In genomic region chr15:84807228-84807627, GRCh38 we compare ENCODE assay signal across 1 cellular context.
TF ChIP-seq lines count a peak whose summit lies in the region.

No MANE protein-coding gene starts in this region.

TF ChIP-seq in GM12878, 131 proteins besides CTCF, POLR2A, EP300 and RAD21:
- TF ChIP-seq POLR2AphosphoS2 (IDR thresholded peaks at IDR 0.05; ENCODE audit: low read depth, low read length) (no peak), GABPA (IDR thresholded peaks at IDR 0.05; ENCODE audit: low read depth) (no peak), ZNF274 (IDR thresholded peaks at IDR 0.05; ENCODE audit: insufficient read depth, insufficient read length) (no peak), BCL11A (IDR thresholded peaks at IDR 0.05; ENCODE audit: low read depth, low read length) (0 out of 2 replicates have a peak, but pooled peaks have one; percentile 33), TBL1XR1 (IDR thresholded peaks at IDR 0.05; ENCODE audit: low read depth, low read length) (no peak), ATF7 (IDR thresholded peaks at IDR 0.05; ENCODE audit: low read depth) (no peak), GATAD2B (conservative IDR thresholded peaks at IDR 0.05; ENCODE audit: low read depth) (no peak), SUPT20H (IDR thresholded peaks at IDR 0.05; ENCODE audit: borderline replicate concordance, control insufficient read depth, low read depth, low read length) (no peak), ZNF592 (IDR thresholded peaks at IDR 0.05) (no peak), MLLT1 (IDR thresholded peaks at IDR 0.05) (no peak), BACH1 (IDR thresholded peaks at IDR 0.05; ENCODE audit: borderline replicate concordance) (no peak), MYC (IDR thresholded peaks at IDR 0.05; ENCODE audit: insufficient read depth, insufficient read length, insufficient replicate concordance, low read length, severe bottlenecking) (no peak), ZNF384 (IDR thresholded peaks at IDR 0.05; ENCODE audit: borderline replicate concordance, low read depth, low read length) (no peak), ZSCAN29 (IDR thresholded peaks at IDR 0.05) (no peak), JUNB (IDR thresholded peaks at IDR 0.05) (peak; percentile 64), WRNIP1 (IDR thresholded peaks at IDR 0.05; ENCODE audit: borderline replicate concordance, low read depth, low read length) (no peak), PRDM15 (CRISPR knock-in tag; IDR thresholded peaks at IDR 0.05) (no peak)
